11 cellular contexts compared by ENCODE assay signal in the genomic region with DNA sequence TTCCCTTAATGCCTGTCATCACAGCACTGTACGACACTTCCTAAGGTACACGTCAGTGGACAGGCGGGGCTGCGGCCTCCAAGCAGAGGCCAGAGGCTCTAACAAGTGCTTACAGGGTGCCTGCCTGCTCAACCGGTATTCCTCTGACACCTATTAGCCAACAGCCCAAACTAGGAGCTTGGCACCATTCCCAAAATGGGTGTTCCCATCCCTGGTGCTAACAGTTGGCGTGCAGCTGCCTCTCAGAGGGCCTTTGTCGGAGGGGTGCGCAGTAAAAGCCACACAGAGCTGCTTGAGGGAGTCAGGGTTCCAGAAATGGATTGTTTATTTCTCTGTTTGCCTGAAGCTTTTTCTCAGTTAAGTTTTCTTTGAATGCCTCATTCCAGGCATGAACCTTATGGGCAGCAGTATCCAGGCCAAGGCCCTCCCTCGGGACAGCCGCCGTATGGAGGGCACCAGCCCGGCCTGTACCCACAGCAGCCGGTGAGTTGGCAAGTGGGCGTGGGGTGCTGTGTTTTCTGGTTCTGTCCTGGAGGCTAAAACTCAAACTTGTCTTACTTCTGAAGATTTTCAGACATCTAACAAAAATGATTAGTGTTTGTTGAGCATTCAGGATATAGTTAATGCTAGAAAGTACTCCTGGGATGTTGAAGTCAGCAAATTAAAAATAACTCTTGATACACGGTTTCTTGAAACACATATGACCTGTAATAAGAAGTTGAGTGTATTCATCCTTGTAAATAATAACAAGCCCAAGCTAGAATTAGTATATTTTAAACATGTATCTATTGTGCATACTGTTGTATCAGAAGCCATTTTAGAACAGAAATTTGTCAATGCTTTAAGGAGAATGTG.
DNase-seq lines count a peak whose midpoint lies in the region; ATAC-seq and TF ChIP-seq lines count a peak whose summit lies in the region.
"Had no signal": no experiment of that assay in that cellular context is flagged by ENCODE, and none has a peak within 500 bp of the region (broad histone marks: within the 10 kb centered on the region; RNA-seq: fewer than 3 reads in every experiment).

No MANE protein-coding gene starts in this region.

- DNase-seq in NCI-H2107 (lab: John Stamatoyannopoulos, UW) (peak; percentile 98), mucosa of gallbladder (ENCODE audit: low spot score) (peak; percentile 86), SW480 (ENCODE audit: low spot score) (no peak)
- DNase-seq in activated naive CD4-positive, alpha-beta T cell (lab: John Stamatoyannopoulos, UW): no peak
- DNase-seq: T-helper 2 cell had no signal

- no peak for TF ChIP-seq CTCF in C4-2B (conservative IDR thresholded peaks at IDR 0.05)

- H3K27ac ChIP-seq in C4-2B (peak overlapping the region; percentile 69), cingulate gyrus (ENCODE audit: low read depth, low read length) (peak overlapping the region; percentile 55)
- H3K27ac ChIP-seq: BLaER1, HL-60 had no signal

- ATAC-seq in HG03097 (IDR thresholded peaks at IDR 0.05; ENCODE audit: low FRiP score, unreplicated experiment): no peak
- no peak for ATAC-seq in HG03457 (IDR thresholded peaks at IDR 0.05; ENCODE audit: unreplicated experiment)

Comparison
In these comparisons a context has a peak if more than half of its experiments do, and no peak if none do; other contexts are left out.
1. DNase-seq: peak in NCI-H2107 (single experiment) and mucosa of gallbladder (single experiment); none in activated naive CD4-positive, alpha-beta T cell (0 of 4) and SW480 (single experiment).